ENCODE assay signal across 1 cellular context in genomic region chr1:2043886-2044285, GRCh38.
TF ChIP-seq lines count a peak whose summit lies in the region.

No MANE protein-coding gene starts in this region.

TF ChIP-seq in HepG2, 621 proteins besides CTCF, POLR2A, EP300 and RAD21:
- TF ChIP-seq TFAP4 (IDR thresholded peaks at IDR 0.05; ENCODE audit: borderline replicate concordance, low read depth) = no peak
- TF ChIP-seq, protein P1, sequence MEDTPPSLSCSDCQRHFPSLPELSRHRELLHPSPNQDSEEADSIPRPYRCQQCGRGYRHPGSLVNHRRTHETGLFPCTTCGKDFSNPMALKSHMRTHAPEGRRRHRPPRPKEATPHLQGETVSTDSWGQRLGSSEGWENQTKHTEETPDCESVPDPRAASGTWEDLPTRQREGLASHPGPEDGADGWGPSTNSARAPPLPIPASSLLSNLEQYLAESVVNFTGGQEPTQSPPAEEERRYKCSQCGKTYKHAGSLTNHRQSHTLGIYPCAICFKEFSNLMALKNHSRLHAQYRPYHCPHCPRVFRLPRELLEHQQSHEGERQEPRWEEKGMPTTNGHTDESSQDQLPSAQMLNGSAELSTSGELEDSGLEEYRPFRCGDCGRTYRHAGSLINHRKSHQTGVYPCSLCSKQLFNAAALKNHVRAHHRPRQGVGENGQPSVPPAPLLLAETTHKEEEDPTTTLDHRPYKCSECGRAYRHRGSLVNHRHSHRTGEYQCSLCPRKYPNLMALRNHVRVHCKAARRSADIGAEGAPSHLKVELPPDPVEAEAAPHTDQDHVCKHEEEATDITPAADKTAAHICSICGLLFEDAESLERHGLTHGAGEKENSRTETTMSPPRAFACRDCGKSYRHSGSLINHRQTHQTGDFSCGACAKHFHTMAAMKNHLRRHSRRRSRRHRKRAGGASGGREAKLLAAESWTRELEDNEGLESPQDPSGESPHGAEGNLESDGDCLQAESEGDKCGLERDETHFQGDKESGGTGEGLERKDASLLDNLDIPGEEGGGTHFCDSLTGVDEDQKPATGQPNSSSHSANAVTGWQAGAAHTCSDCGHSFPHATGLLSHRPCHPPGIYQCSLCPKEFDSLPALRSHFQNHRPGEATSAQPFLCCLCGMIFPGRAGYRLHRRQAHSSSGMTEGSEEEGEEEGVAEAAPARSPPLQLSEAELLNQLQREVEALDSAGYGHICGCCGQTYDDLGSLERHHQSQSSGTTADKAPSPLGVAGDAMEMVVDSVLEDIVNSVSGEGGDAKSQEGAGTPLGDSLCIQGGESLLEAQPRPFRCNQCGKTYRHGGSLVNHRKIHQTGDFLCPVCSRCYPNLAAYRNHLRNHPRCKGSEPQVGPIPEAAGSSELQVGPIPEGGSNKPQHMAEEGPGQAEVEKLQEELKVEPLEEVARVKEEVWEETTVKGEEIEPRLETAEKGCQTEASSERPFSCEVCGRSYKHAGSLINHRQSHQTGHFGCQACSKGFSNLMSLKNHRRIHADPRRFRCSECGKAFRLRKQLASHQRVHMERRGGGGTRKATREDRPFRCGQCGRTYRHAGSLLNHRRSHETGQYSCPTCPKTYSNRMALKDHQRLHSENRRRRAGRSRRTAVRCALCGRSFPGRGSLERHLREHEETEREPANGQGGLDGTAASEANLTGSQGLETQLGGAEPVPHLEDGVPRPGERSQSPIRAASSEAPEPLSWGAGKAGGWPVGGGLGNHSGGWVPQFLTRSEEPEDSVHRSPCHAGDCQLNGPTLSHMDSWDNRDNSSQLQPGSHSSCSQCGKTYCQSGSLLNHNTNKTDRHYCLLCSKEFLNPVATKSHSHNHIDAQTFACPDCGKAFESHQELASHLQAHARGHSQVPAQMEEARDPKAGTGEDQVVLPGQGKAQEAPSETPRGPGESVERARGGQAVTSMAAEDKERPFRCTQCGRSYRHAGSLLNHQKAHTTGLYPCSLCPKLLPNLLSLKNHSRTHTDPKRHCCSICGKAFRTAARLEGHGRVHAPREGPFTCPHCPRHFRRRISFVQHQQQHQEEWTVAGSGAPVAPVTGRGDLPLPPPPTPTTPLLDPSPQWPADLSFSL (CRISPR knock-in tag; IDR thresholded peaks at IDR 0.05) = peak; percentile 48; the same call in 1 of the 2 replicates
- TF ChIP-seq, protein P2, sequence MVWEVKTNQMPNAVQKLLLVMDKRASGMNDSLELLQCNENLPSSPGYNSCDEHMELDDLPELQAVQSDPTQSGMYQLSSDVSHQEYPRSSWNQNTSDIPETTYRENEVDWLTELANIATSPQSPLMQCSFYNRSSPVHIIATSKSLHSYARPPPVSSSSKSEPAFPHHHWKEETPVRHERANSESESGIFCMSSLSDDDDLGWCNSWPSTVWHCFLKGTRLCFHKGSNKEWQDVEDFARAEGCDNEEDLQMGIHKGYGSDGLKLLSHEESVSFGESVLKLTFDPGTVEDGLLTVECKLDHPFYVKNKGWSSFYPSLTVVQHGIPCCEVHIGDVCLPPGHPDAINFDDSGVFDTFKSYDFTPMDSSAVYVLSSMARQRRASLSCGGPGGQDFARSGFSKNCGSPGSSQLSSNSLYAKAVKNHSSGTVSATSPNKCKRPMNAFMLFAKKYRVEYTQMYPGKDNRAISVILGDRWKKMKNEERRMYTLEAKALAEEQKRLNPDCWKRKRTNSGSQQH (CRISPR knock-in tag; IDR thresholded peaks at IDR 0.05; ENCODE audit: low read depth) = no peak
